In genomic region chr2:127106998-127107621, GRCh38 we compare ENCODE assay signal across 1 cellular context.
TF ChIP-seq lines count a peak whose summit lies in the region.

TSS of gene BIN1 (minus strand) at chr2:127107154. CDS start at chr2:127106943, 211 bp downstream.

TF ChIP-seq in HepG2, 621 proteins besides CTCF, POLR2A, EP300 and RAD21 (continued from another document and continues in another):
- TF ChIP-seq ZFP91 (CRISPR knock-in tag; IDR thresholded peaks at IDR 0.05; ENCODE audit: borderline replicate concordance) (peak; percentile 91), ZNF496 (CRISPR knock-in tag; IDR thresholded peaks at IDR 0.05; ENCODE audit: insufficient replicate concordance) (no peak), ZNF687 (CRISPR knock-in tag; IDR thresholded peaks at IDR 0.05) (peak; percentile 46), CCDC6 (CRISPR knock-in tag; IDR thresholded peaks at IDR 0.05) (0 out of 2 replicates have a peak, but pooled peaks have one; percentile 49), ARID2 (CRISPR knock-in tag; IDR thresholded peaks at IDR 0.05; ENCODE audit: borderline replicate concordance) (no peak), ASH2L (IDR thresholded peaks at IDR 0.05; ENCODE audit: insufficient read length, low read depth, low read length) (peak; percentile 52), MAZ (IDR thresholded peaks at IDR 0.05; ENCODE audit: borderline replicate concordance, low read depth, low read length) (peak; percentile 24; the same call in 1 of the 2 replicates), MAZ (CRISPR knock-in tag; IDR thresholded peaks at IDR 0.05; ENCODE audit: low read depth) (peak; percentile 62; the same call in 1 of the 2 replicates), HNRNPLL (IDR thresholded peaks at IDR 0.05; ENCODE audit: low read depth, low read length, poor library complexity, severe bottlenecking) (peak; percentile 87), ISL2 (CRISPR knock-in tag; IDR thresholded peaks at IDR 0.05) (0 out of 2 replicates have a peak, but pooled peaks have one; percentile 16), POGK (CRISPR knock-in tag; conservative IDR thresholded peaks at IDR 0.05) (no peak), HNRNPK (IDR thresholded peaks at IDR 0.05; ENCODE audit: low read depth, low read length, poor library complexity, severe bottlenecking) (peak; percentile 83), RNF2 (conservative IDR thresholded peaks at IDR 0.05; ENCODE audit: low read depth) (peak; percentile 71; the same call in 1 of the 2 replicates), TFDP1 (CRISPR knock-in tag; IDR thresholded peaks at IDR 0.05; ENCODE audit: borderline replicate concordance) (peak; percentile 9; the same call in 1 of the 2 replicates), ZNF773 (CRISPR knock-in tag; IDR thresholded peaks at IDR 0.05; ENCODE audit: borderline replicate concordance) (0 out of 2 replicates have a peak, but pooled peaks have one; percentile 15), UBTF (CRISPR knock-in tag; IDR thresholded peaks at IDR 0.05) (peak; percentile 69; the same call in 1 of the 2 replicates), TCF12 (IDR thresholded peaks at IDR 0.05) (no peak), TCF12 (CRISPR knock-in tag; IDR thresholded peaks at IDR 0.05) (0 out of 2 replicates have a peak, but pooled peaks have one; percentile 36), ZNF737 (CRISPR knock-in tag; IDR thresholded peaks at IDR 0.05; ENCODE audit: borderline replicate concordance) (no peak), BRF2 (CRISPR knock-in tag; IDR thresholded peaks at IDR 0.05) (no peak), HES4 (CRISPR knock-in tag; IDR thresholded peaks at IDR 0.05; ENCODE audit: borderline replicate concordance) (peak; percentile 59; the same call in 1 of the 2 replicates), TCF7 (IDR thresholded peaks at IDR 0.05; ENCODE audit: low read depth) (0 out of 2 replicates have a peak, but pooled peaks have one; percentile 3), ZBTB46 (CRISPR knock-in tag; IDR thresholded peaks at IDR 0.05; ENCODE audit: borderline replicate concordance) (no peak), NR0B2 (CRISPR knock-in tag; IDR thresholded peaks at IDR 0.05) (peak; percentile 51; the same call in 1 of the 2 replicates), YEATS4 (CRISPR knock-in tag; IDR thresholded peaks at IDR 0.05; ENCODE audit: borderline replicate concordance) (0 out of 2 replicates have a peak, but pooled peaks have one; percentile 21), SRY (CRISPR knock-in tag; IDR thresholded peaks at IDR 0.05) (0 out of 2 replicates have a peak, but pooled peaks have one; percentile 43), E2F1 (CRISPR knock-in tag; IDR thresholded peaks at IDR 0.05) (0 out of 2 replicates have a peak, but pooled peaks have one; percentile 23), RBFOX2 (IDR thresholded peaks at IDR 0.05; ENCODE audit: low read depth, low read length) (peak; percentile 53; the same call in 1 of the 2 replicates), IRX3 (CRISPR knock-in tag; IDR thresholded peaks at IDR 0.05; ENCODE audit: borderline replicate concordance, low read depth) (no peak), ZNF546 (CRISPR knock-in tag; conservative IDR thresholded peaks at IDR 0.05) (0 out of 2 replicates have a peak, but pooled peaks have one; percentile 39), ZNF800 (CRISPR knock-in tag; IDR thresholded peaks at IDR 0.05) (peak; percentile 92; the same call in 1 of the 2 replicates), TEF (CRISPR knock-in tag; IDR thresholded peaks at IDR 0.05) (no peak), ZNF263 (CRISPR knock-in tag; IDR thresholded peaks at IDR 0.05) (peak; percentile 11; the same call in 1 of the 2 replicates)
